In the genomic region with DNA sequence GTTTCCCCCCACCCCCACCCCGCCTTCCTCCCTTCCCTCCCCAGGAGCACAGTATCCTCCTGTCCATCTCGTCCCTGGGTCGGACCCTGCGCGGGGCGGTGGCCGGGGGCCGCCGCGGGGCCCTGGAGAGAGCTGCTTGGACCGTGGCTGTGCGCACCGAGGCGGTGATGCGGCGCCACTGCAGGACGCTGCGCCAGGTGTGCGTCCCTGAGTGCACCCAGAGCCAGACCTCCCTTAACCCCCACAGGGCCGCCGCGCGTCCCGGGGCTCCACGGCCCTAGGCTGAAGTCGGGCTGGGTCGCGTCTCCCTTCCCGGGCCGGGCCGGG, we compare ENCODE assay signal across 8 cellular contexts. TPM values are rescaled to one million over a fixed set of nuclear protein-coding genes. Genes with fewer than 3 reads are reported as not detected.
DNase-seq lines count a peak whose midpoint lies in the region; ATAC-seq and TF ChIP-seq lines count a peak whose summit lies in the region.

No MANE protein-coding gene starts in this region.

- H3K4me3 ChIP-seq in SJSA1 (peak overlapping the region; percentile 38), left lung (peak overlapping the region; percentile 38 to 53)

- H3K9me3 ChIP-seq in SJSA1 (replicated peaks) (no peaks in the 10 kb centered on the region), left lung (no peaks in the 10 kb centered on the region)

- H3K36me3 ChIP-seq in SJSA1 (peaks cover 16% of the 10 kb centered on the region), left lung (peaks cover 0 to 24% of the 10 kb centered on the region in 2 donors)

- intact Hi-C loops in left lung (cut with DNase I) = no loop called here

- H3K27ac ChIP-seq in SJSA1 = no peak overlapping the region
- H3K27ac ChIP-seq in left lung = peak overlapping the region; percentile 76 to 78

- no peak for TF ChIP-seq CTCF in left lung (IDR thresholded peaks at IDR 0.05)

- DNase-seq in NCI-H1417 (lab: John Stamatoyannopoulos, UW) (peak; percentile 37 to 89 (median 78)), NCI-H1417 treated with DMSO at 0.1 percent for 48 hours (lab: John Stamatoyannopoulos, UW) (no peak), SJSA1 (ENCODE audit: low read depth in 1 of 2, low spot score in 2 of 2) (no peak), left lung (no peak), NCI-H1436 (lab: John Stamatoyannopoulos, UW) (no peak), globus pallidus (ENCODE audit: low spot score) (no peak)
- no peak for DNase-seq in activated CD4-positive, alpha-beta T cell treated with anti-CD3 and anti-CD28 coated beads for 48 hours

- H3K27me3 ChIP-seq in SJSA1 (replicated peaks) = peaks cover 12% of the 10 kb centered on the region; the same call in 1 of the 2 replicates
- H3K27me3 ChIP-seq in left lung = peaks cover 32 to 73% of the 10 kb centered on the region in 2 donors

- peaks cover 24% of the 10 kb centered on the region for H3K4me1 ChIP-seq in SJSA1 (replicated peaks)
- H3K4me1 ChIP-seq in left lung = peaks cover 21 to 50% of the 10 kb centered on the region in 2 donors

- ATAC-seq in HG02610 (IDR thresholded peaks at IDR 0.05; ENCODE audit: unreplicated experiment) (peak; percentile 26), left lung (peak; percentile 4)

RNA-seq across cellular contexts. Expression of a gene that starts 2.2 kb away (rescaled TPM):
- 0.24 and 0.94 TPM in 2 replicates for total RNA-seq in SJSA1 (2014; rRNA removed; shearing (Covaris generic))
- total RNA-seq in left lung = 1 to 10 TPM in 1 of 2 donors, under 1 TPM in 1; 0.76 to 1.0 TPM

RNA-seq across cellular contexts. Expression of a gene that starts 11.2 kb away (rescaled TPM):
- total RNA-seq in SJSA1 (2014; rRNA removed; shearing (Covaris generic)) = 61.7 and 70.0 TPM in 2 replicates
- total RNA-seq in left lung = 10 to 100 TPM; 40.3 to 69.2 TPM

RNA-seq across cellular contexts. Expression of a gene that starts 24.8 kb away (rescaled TPM):
- total RNA-seq in SJSA1 (2014; rRNA removed; shearing (Covaris generic)) = 120 and 139 TPM in 2 replicates
- 10 to 100 TPM; 31.2 to 34.3 TPM for total RNA-seq in left lung

RNA-seq across cellular contexts. Expression of a gene that starts 41.1 kb away (rescaled TPM):
- 18.5 and 21.3 TPM in 2 replicates for total RNA-seq in SJSA1 (2014; rRNA removed; shearing (Covaris generic))
- total RNA-seq in left lung = 10 to 100 TPM; 23.4 to 63.9 TPM

RNA-seq across cellular contexts. Expression of a gene that starts 41.7 kb away (rescaled TPM):
- 0.09 and 0.16 TPM in 2 replicates for total RNA-seq in SJSA1 (2014; rRNA removed; shearing (Covaris generic))
- total RNA-seq in left lung = 1 to 10 TPM; 1.8 to 2.0 TPM

Comparison
In these comparisons a context has a peak if more than half of its experiments do, and no peak if none do; other contexts are left out.
1. DNase-seq: peak in NCI-H1417 (3 of 3); none in NCI-H1417 treated with DMSO at 0.1 percent for 48 hours (single experiment), SJSA1 (0 of 2), left lung (0 of 2), NCI-H1436 (single experiment), globus pallidus (single experiment) and activated CD4-positive, alpha-beta T cell treated with anti-CD3 and anti-CD28 coated beads for 48 hours (single experiment).